Comparison of ENCODE assay signal across 12 cellular contexts in the genomic region with DNA sequence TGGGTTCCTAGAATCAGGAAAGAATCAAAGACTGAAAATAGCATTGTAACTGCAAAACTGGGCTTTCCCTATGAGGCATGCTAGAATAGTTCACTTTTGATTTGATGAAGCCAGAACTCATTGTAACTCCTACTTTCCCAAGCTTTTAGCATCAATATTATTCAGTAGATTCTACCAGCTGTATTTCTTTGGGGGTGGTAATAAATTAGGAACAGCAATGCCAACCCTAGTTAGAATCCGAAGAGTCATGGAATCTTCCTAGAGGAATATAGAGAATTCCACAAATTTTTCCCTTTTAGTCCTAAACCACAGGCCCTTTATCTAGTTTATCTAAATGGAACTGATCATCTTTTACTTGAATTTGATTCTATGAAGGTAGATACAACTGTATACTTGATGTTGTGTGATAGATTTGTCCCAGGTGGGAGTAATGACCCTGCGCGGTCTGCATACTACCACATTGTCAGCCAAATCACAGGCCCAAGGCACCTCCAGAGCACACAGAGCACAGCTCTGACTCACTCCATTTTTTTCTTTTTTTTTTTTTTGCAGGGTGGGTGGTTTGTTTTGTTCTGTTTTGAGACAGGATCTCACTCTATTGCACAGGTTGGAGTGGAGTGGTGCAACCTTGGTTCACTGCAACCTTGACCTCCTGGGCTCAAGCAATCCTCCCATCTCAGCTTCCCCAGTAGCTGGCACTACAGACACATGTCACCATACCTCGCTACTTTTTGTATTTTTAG.
A peak's percentile ranks its signal among the peaks of the same experiment; 100 is the strongest.
DNase-seq lines count a peak whose midpoint lies in the region; ATAC-seq and TF ChIP-seq lines count a peak whose summit lies in the region.
"Had no signal": no experiment of that assay in that cellular context is flagged by ENCODE, and none has a peak within 500 bp of the region (broad histone marks: within the 10 kb centered on the region; RNA-seq: fewer than 3 reads in every experiment).

No MANE protein-coding gene starts in this region.

- no peaks in the 10 kb centered on the region for H3K4me1 ChIP-seq in suprapubic skin

- H3K27ac Mint-ChIP-seq in activated CD4-positive, alpha-beta memory T cell treated with anti-CD3 and anti-CD28 coated beads for 36 hours: no peak overlapping the region
- no peak overlapping the region for H3K27ac Mint-ChIP-seq in activated CD4-positive, alpha-beta memory T cell treated with anti-CD3 and anti-CD28 coated beads, Interleukin-2, amount 10 ng/mL, durations not matched to agents 7 days and 5 days
- no peak overlapping the region for H3K27ac Mint-ChIP-seq in stimulated activated naive CD8-positive, alpha-beta T cell treated with anti-CD3 and anti-CD28 coated beads, Interleukin-15, amount 100 ng/mL, for 72 hours

- no peaks in the 10 kb centered on the region for H3K36me3 ChIP-seq in suprapubic skin

- POLR2A ChIA-PET in activated CD4-positive, alpha-beta memory T cell treated with anti-CD3 and anti-CD28 coated beads for 36 hours (lab: Charles Lee): no interaction called here
- POLR2A ChIA-PET in activated CD4-positive, alpha-beta memory T cell treated with anti-CD3 and anti-CD28 coated beads, Interleukin-2, amount 10 ng/mL, durations not matched to agents 7 days and 5 days (lab: Charles Lee): no interaction called here

- 90% methylated on average over 4 of the region's 4 CpGs for WGBS in suprapubic skin

- H3K4me3 ChIP-seq in coronary artery (no peak overlapping the region), suprapubic skin (no peak overlapping the region)
- H3K4me3 ChIP-seq: cardiac muscle cell, mucosa of descending colon had no signal

- no peaks in the 10 kb centered on the region for H3K27me3 ChIP-seq in suprapubic skin
- H3K27me3 ChIP-seq: cardiac muscle cell had no signal

- CTCF ChIA-PET in activated CD4-positive, alpha-beta memory T cell treated with anti-CD3 and anti-CD28 coated beads for 36 hours (lab: Charles Lee): no interaction called here
- CTCF ChIA-PET in activated CD4-positive, alpha-beta memory T cell treated with anti-CD3 and anti-CD28 coated beads, Interleukin-2, amount 10 ng/mL, durations not matched to agents 7 days and 5 days (lab: Charles Lee): interaction anchor here (0.9 kb wide), 1 partner anchor 319 kb away, joined by 4 read pairs; no protein-coding TSS in a partner anchor

- H3K4me3 Mint-ChIP-seq in activated CD4-positive, alpha-beta memory T cell treated with anti-CD3 and anti-CD28 coated beads for 36 hours: no peak overlapping the region
- no peak overlapping the region for H3K4me3 Mint-ChIP-seq in activated CD4-positive, alpha-beta memory T cell treated with anti-CD3 and anti-CD28 coated beads, Interleukin-2, amount 10 ng/mL, durations not matched to agents 7 days and 5 days
- no peak overlapping the region for H3K4me3 Mint-ChIP-seq in stimulated activated naive CD8-positive, alpha-beta T cell treated with anti-CD3 and anti-CD28 coated beads, Interleukin-15, amount 100 ng/mL, for 72 hours

- intact Hi-C loops in activated CD4-positive, alpha-beta memory T cell treated with anti-CD3 and anti-CD28 coated beads for 36 hours (cut with micrococcal nuclease): no loop called here

- no peaks in the 10 kb centered on the region for H3K27me3 Mint-ChIP-seq in activated CD4-positive, alpha-beta memory T cell treated with anti-CD3 and anti-CD28 coated beads for 36 hours
- peaks cover 13% of the 10 kb centered on the region for H3K27me3 Mint-ChIP-seq in activated CD4-positive, alpha-beta memory T cell treated with anti-CD3 and anti-CD28 coated beads, Interleukin-2, amount 10 ng/mL, durations not matched to agents 7 days and 5 days
- H3K27me3 Mint-ChIP-seq in stimulated activated naive CD8-positive, alpha-beta T cell treated with anti-CD3 and anti-CD28 coated beads, Interleukin-15, amount 100 ng/mL, for 72 hours: peaks cover 20% of the 10 kb centered on the region

- no peaks in the 10 kb centered on the region for H3K9me3 ChIP-seq in suprapubic skin
- H3K9me3 ChIP-seq: mucosa of descending colon had no signal

- TF ChIP-seq POLR2A in suprapubic skin (IDR thresholded peaks at IDR 0.05): no peak

- H3K9me3 Mint-ChIP-seq in activated CD4-positive, alpha-beta memory T cell treated with anti-CD3 and anti-CD28 coated beads for 36 hours: peaks cover 8% of the 10 kb centered on the region
- peaks cover 3% of the 10 kb centered on the region for H3K9me3 Mint-ChIP-seq in activated CD4-positive, alpha-beta memory T cell treated with anti-CD3 and anti-CD28 coated beads, Interleukin-2, amount 10 ng/mL, durations not matched to agents 7 days and 5 days
- peaks cover 5 to 21% of the 10 kb centered on the region in 2 donors for H3K9me3 Mint-ChIP-seq in stimulated activated naive CD8-positive, alpha-beta T cell treated with anti-CD3 and anti-CD28 coated beads, Interleukin-15, amount 100 ng/mL, for 72 hours

- peaks cover 16% of the 10 kb centered on the region for H3K4me1 Mint-ChIP-seq in activated CD4-positive, alpha-beta memory T cell treated with anti-CD3 and anti-CD28 coated beads for 36 hours (ENCODE audit: low read depth)
- peaks cover 14% of the 10 kb centered on the region for H3K4me1 Mint-ChIP-seq in activated CD4-positive, alpha-beta memory T cell treated with anti-CD3 and anti-CD28 coated beads, Interleukin-2, amount 10 ng/mL, durations not matched to agents 7 days and 5 days
- H3K4me1 Mint-ChIP-seq in stimulated activated naive CD8-positive, alpha-beta T cell treated with anti-CD3 and anti-CD28 coated beads, Interleukin-15, amount 100 ng/mL, for 72 hours: peaks cover 10% of the 10 kb centered on the region

- no peak for TF ChIP-seq EP300 in suprapubic skin (IDR thresholded peaks at IDR 0.05)

- peak; percentile 12 for DNase-seq in activated CD4-positive, alpha-beta memory T cell treated with anti-CD3 and anti-CD28 coated beads for 36 hours
- no peak for DNase-seq in activated CD4-positive, alpha-beta memory T cell treated with anti-CD3 and anti-CD28 coated beads, Interleukin-2, amount 10 ng/mL, durations not matched to agents 7 days and 5 days
- DNase-seq in coronary artery (ENCODE audit: low spot score) (no peak), amygdala (lab: John Stamatoyannopoulos, UW) (no peak), suprapubic skin (ENCODE audit: low spot score in 2 of 2) (no peak), dedifferentiated amniotic fluid mesenchymal stem cell (ENCODE audit: extremely low spot score) (no peak)
- no peak for DNase-seq in stimulated activated naive CD8-positive, alpha-beta T cell treated with anti-CD3 and anti-CD28 coated beads, Interleukin-15, amount 100 ng/mL, for 72 hours
- DNase-seq: activated CD4-positive, alpha-beta T cell treated with anti-CD3 and anti-CD28 coated beads for 48 hours; mucosa of descending colon; NCI-H2107 had no signal

- TF ChIP-seq CTCF in coronary artery (IDR thresholded peaks at IDR 0.05) (no peak), suprapubic skin (IDR thresholded peaks at IDR 0.05) (no peak)

- peak; percentile 49 for ATAC-seq in HG03280 (IDR thresholded peaks at IDR 0.05; ENCODE audit: unreplicated experiment)
- ATAC-seq in stimulated activated naive CD8-positive, alpha-beta T cell treated with anti-CD3 and anti-CD28 coated beads, Interleukin-15, amount 100 ng/mL, for 72 hours: peak; percentile 35
- ATAC-seq: mucosa of descending colon had no signal

- peak overlapping the region; percentile 8 to 51 for H3K27ac ChIP-seq in coronary artery
- no peak overlapping the region for H3K27ac ChIP-seq in suprapubic skin
- H3K27ac ChIP-seq: cardiac muscle cell had no signal

- H3K36me3 Mint-ChIP-seq in activated CD4-positive, alpha-beta memory T cell treated with anti-CD3 and anti-CD28 coated beads for 36 hours: peaks cover 4% of the 10 kb centered on the region
- no peaks in the 10 kb centered on the region for H3K36me3 Mint-ChIP-seq in activated CD4-positive, alpha-beta memory T cell treated with anti-CD3 and anti-CD28 coated beads, Interleukin-2, amount 10 ng/mL, durations not matched to agents 7 days and 5 days (ENCODE audit: low read depth)
